15 cellular contexts compared by ENCODE assay signal in genomic region chr19:54165222-54165621, GRCh38. TPM values are rescaled to one million over a fixed set of nuclear protein-coding genes. Genes with fewer than 3 reads are reported as not detected.
"Had no signal": no experiment of that assay in that cellular context is flagged by ENCODE, and none has a peak within 500 bp of the region (broad histone marks: within the 10 kb centered on the region; RNA-seq: fewer than 3 reads in every experiment).

No MANE protein-coding gene starts in this region.

- H3K27me3 ChIP-seq: body of pancreas, upper lobe of right lung had no signal

- H2AFZ ChIP-seq: parathyroid adenoma had no signal

- H3K27ac ChIP-seq: body of pancreas, neutrophil, parathyroid adenoma, sigmoid colon, thoracic aorta, upper lobe of right lung had no signal

- ATAC-seq: activated CD8-positive, alpha-beta T cell treated with anti-CD3 and anti-CD28 coated beads for 36 hours; activated T-helper 17 cell treated with anti-CD3 and anti-CD28 coated beads, Interleukin-2, amount 50 U/mL, for 72 hours; body of pancreas; stimulated activated memory B cell treated with anti-CD40 and anti-IgM and Interleukin-4, amounts not matched to agents 10 μg/mL and 1 μg/mL and 100 μg/mL, for 72 hours had no signal

- FAIRE-seq: colon, endometrium, frontal cortex had no signal

- H3K9ac ChIP-seq: parathyroid adenoma had no signal

- H3K36me3 ChIP-seq: neutrophil, sigmoid colon, thoracic aorta, upper lobe of right lung had no signal

- H3K4me3 ChIP-seq: body of pancreas, sigmoid colon, thoracic aorta, upper lobe of right lung had no signal

- H3K4me3 Mint-ChIP-seq: activated CD8-positive, alpha-beta T cell treated with anti-CD3 and anti-CD28 coated beads for 36 hours; stimulated activated memory B cell treated with anti-CD40 and anti-IgM and Interleukin-4, amounts not matched to agents 10 μg/mL and 1 μg/mL and 100 μg/mL, for 72 hours had no signal

- H3K27me3 Mint-ChIP-seq: activated CD4-positive, alpha-beta T cell treated with anti-CD3 and anti-CD28 coated beads, Interleukin-2, amount 10 ng/mL, durations not matched to agents 24 days and 14 days; activated naive CD8-positive, alpha-beta T cell treated with anti-CD3 and anti-CD28 coated beads, Interleukin-2, amount 10 ng/mL, durations not matched to agents 7 days and 5 days; activated T-helper 17 cell treated with anti-CD3 and anti-CD28 coated beads, Interleukin-2, amount 50 U/mL, for 72 hours; naive thymus-derived CD4-positive, alpha-beta T cell had no signal

- H3K79me2 ChIP-seq: parathyroid adenoma had no signal

- H3K9me3 ChIP-seq: body of pancreas, neutrophil, sigmoid colon, thoracic aorta, upper lobe of right lung had no signal

- H3K36me3 Mint-ChIP-seq: stimulated activated memory B cell treated with anti-CD40 and anti-IgM and Interleukin-4, amounts not matched to agents 10 μg/mL and 1 μg/mL and 100 μg/mL, for 72 hours had no signal

- H3K27ac Mint-ChIP-seq: activated CD8-positive, alpha-beta T cell treated with anti-CD3 and anti-CD28 coated beads for 36 hours; activated T-helper 17 cell treated with anti-CD3 and anti-CD28 coated beads, Interleukin-2, amount 50 U/mL, for 72 hours; stimulated activated memory B cell treated with anti-CD40 and anti-IgM and Interleukin-4, amounts not matched to agents 10 μg/mL and 1 μg/mL and 100 μg/mL, for 72 hours had no signal

- H3K9me3 Mint-ChIP-seq: activated CD4-positive, alpha-beta T cell treated with anti-CD3 and anti-CD28 coated beads, Interleukin-2, amount 10 ng/mL, durations not matched to agents 24 days and 14 days; activated CD8-positive, alpha-beta T cell treated with anti-CD3 and anti-CD28 coated beads for 36 hours; activated naive CD8-positive, alpha-beta T cell treated with anti-CD3 and anti-CD28 coated beads, Interleukin-2, amount 10 ng/mL, durations not matched to agents 7 days and 5 days; activated T-helper 17 cell treated with anti-CD3 and anti-CD28 coated beads, Interleukin-2, amount 50 U/mL, for 72 hours; stimulated activated memory B cell treated with anti-CD40 and anti-IgM and Interleukin-4, amounts not matched to agents 10 μg/mL and 1 μg/mL and 100 μg/mL, for 72 hours had no signal

RNA-seq across cellular contexts. Expression of gene TMC4, which starts 7.7 kb away (rescaled TPM):
- total RNA-seq: frontal cortex had no signal
